8 cellular contexts compared by ENCODE assay signal in genomic region chr20:63775096-63775978, GRCh38. TPM values are rescaled to one million over a fixed set of nuclear protein-coding genes. Genes with fewer than 3 reads are reported as not detected.
DNase-seq lines count a peak whose midpoint lies in the region; ATAC-seq and TF ChIP-seq lines count a peak whose summit lies in the region.

No MANE protein-coding gene starts in this region.

- no peaks in the 10 kb centered on the region for H3K27me3 ChIP-seq in BLaER1
- no peaks in the 10 kb centered on the region for H3K27me3 ChIP-seq in lower lobe of right lung (ENCODE audit: low read depth)
- no peaks in the 10 kb centered on the region for H3K27me3 ChIP-seq in upper lobe of right lung

- intact Hi-C loops in lower lobe of right lung (cut with DNase I) = no loop called here
- intact Hi-C loops in upper lobe of right lung (cut with DNase I) = no loop called here

- H3K27ac ChIP-seq in BLaER1 (peak overlapping the region; percentile 15; the same call in 1 of the 2 replicates), lower lobe of right lung (no peak overlapping the region), upper lobe of right lung (no peak overlapping the region)

- peak overlapping the region; percentile 79 for H3K4me2 ChIP-seq in BLaER1

- no peaks in the 10 kb centered on the region for H3K36me3 ChIP-seq in BLaER1
- no peaks in the 10 kb centered on the region for H3K36me3 ChIP-seq in lower lobe of right lung
- no peaks in the 10 kb centered on the region for H3K36me3 ChIP-seq in upper lobe of right lung

- H3K4me3 ChIP-seq in BLaER1 = peak overlapping the region; percentile 37; the same call in 1 of the 2 replicates
- H3K4me3 ChIP-seq in lower lobe of right lung = no peak overlapping the region
- H3K4me3 ChIP-seq in upper lobe of right lung = no peak overlapping the region

- H3K9ac ChIP-seq in BLaER1 = 0 out of 2 replicates have a peak overlapping the region, but pooled peaks have one; percentile 51

- no peaks in the 10 kb centered on the region for H4K20me1 ChIP-seq in BLaER1

- TF ChIP-seq CTCF in lower lobe of right lung (IDR thresholded peaks at IDR 0.05) (peak; percentile 52), upper lobe of right lung (IDR thresholded peaks at IDR 0.05) (peak; percentile 56)

- H3K9me3 ChIP-seq in BLaER1 (peaks cover 10% of the 10 kb centered on the region; the same call in 1 of the 2 replicates), lower lobe of right lung (no peaks in the 10 kb centered on the region), upper lobe of right lung (no peaks in the 10 kb centered on the region)

- H3K4me1 ChIP-seq in BLaER1 (peaks cover 27% of the 10 kb centered on the region), lower lobe of right lung (peaks cover 6% of the 10 kb centered on the region), upper lobe of right lung (peaks cover 11% of the 10 kb centered on the region)

- ATAC-seq in lower lobe of right lung (peak in 1 of 2 donors; percentile 69), upper lobe of right lung (peak; percentile 6), GM21390 (IDR thresholded peaks at IDR 0.05; ENCODE audit: unreplicated experiment) (no peak)

- DNase-seq in NCI-H526 treated with DMSO at 0.1 percent for 48 hours (lab: John Stamatoyannopoulos, UW) (peak; percentile 25), dermis blood vessel endothelial cell (peak; percentile 64), lower lobe of right lung (no peak), upper lobe of right lung (no peak), NCI-H446 (lab: John Stamatoyannopoulos, UW) (no peak), HCEC 1CT (no peak)

RNA-seq across cellular contexts. Expression of gene SLC2A4RG, which starts 35.8 kb away (rescaled TPM):
- 11.7 and 24.1 TPM in 2 replicates for total RNA-seq in dermis blood vessel endothelial cell
- 50.5 TPM for total RNA-seq in lower lobe of right lung
- 64.1 TPM for total RNA-seq in upper lobe of right lung

RNA-seq across cellular contexts. Expression of gene LIME1, which starts 38.9 kb away (rescaled TPM):
- 3.4 and 3.7 TPM in 2 replicates for total RNA-seq in dermis blood vessel endothelial cell
- total RNA-seq in lower lobe of right lung = 8.7 TPM
- total RNA-seq in upper lobe of right lung = 7.8 TPM

RNA-seq across cellular contexts. Expression of gene ZBTB46, which starts 55.7 kb away (rescaled TPM):
- total RNA-seq in dermis blood vessel endothelial cell = 41.2 and 67.4 TPM in 2 replicates
- total RNA-seq in lower lobe of right lung = 9.9 TPM
- total RNA-seq in upper lobe of right lung = 19.7 TPM

Comparison
In these comparisons a context has a peak if more than half of its experiments do, and no peak if none do; other contexts are left out.
1. DNase-seq: peak in NCI-H526 treated with DMSO at 0.1 percent for 48 hours (single experiment) and dermis blood vessel endothelial cell (single experiment); none in lower lobe of right lung (single experiment), upper lobe of right lung (single experiment), NCI-H446 (0 of 2) and HCEC 1CT (single experiment).